In genomic region chr9:72207278-72207677, GRCh38 we compare ENCODE assay signal across 16 cellular contexts. TPM values are rescaled to one million over a fixed set of nuclear protein-coding genes. Genes with fewer than 3 reads are reported as not detected.
A peak's percentile ranks its signal among the peaks of the same experiment; 100 is the strongest.
DNase-seq lines count a peak whose midpoint lies in the region; ATAC-seq and TF ChIP-seq lines count a peak whose summit lies in the region.
"Had no signal": no experiment of that assay in that cellular context is flagged by ENCODE, and none has a peak within 500 bp of the region (broad histone marks: within the 10 kb centered on the region; RNA-seq: fewer than 3 reads in every experiment).

No MANE protein-coding gene starts in this region.

- H3K36me3 Mint-ChIP-seq in activated B cell treated with CpG ODN at 0.5 μM for 24 hours (ENCODE audit: low read depth) (no peaks in the 10 kb centered on the region), T-cell (no peaks in the 10 kb centered on the region)
- H3K36me3 Mint-ChIP-seq: brain had no signal

- TF ChIP-seq CTCF in activated B cell treated with CpG ODN at 0.5 μM for 24 hours (IDR thresholded peaks at IDR 0.05) (no peak), RWPE1 (conservative IDR thresholded peaks at IDR 0.05; ENCODE audit: low read depth) (no peak), omental fat pad (IDR thresholded peaks at IDR 0.05) (no peak)

- H3K4me1 Mint-ChIP-seq in activated B cell treated with CpG ODN at 0.5 μM for 24 hours (peaks cover 2% of the 10 kb centered on the region), T-cell (no peaks in the 10 kb centered on the region)
- H3K4me1 Mint-ChIP-seq: brain, nephron had no signal

- H3K27me3 Mint-ChIP-seq in activated B cell treated with CpG ODN at 0.5 μM for 24 hours (peaks cover 5% of the 10 kb centered on the region), T-cell (peaks cover 5 to 15% of the 10 kb centered on the region in 2 donors)

- POLR2A ChIA-PET in activated B cell treated with CpG ODN at 0.5 μM for 24 hours (lab: Charles Lee) (no interaction called here), RWPE1 (lab: Yijun Ruan, JAX; ENCODE audit: low non-redundant PET) (no interaction called here), T-cell (lab: Charles Lee) (interaction anchor here in 1 of 2 donors (0.6 kb wide), 1 partner anchor 9 kb away, joined by 5 read pairs; no protein-coding TSS in a partner anchor)

- intact Hi-C loops in activated B cell treated with CpG ODN at 0.5 μM for 24 hours (cut with micrococcal nuclease): loop anchor here (5.0 kb wide), 1 partner anchor 50 kb away; no protein-coding TSS in a partner anchor

- H3K27ac Mint-ChIP-seq in activated B cell treated with CpG ODN at 0.5 μM for 24 hours (no peak overlapping the region), T-cell (no peak overlapping the region)
- H3K27ac Mint-ChIP-seq: activated CD8-positive, alpha-beta T cell treated with anti-CD3 and anti-CD28 coated beads for 36 hours; brain; nephron had no signal

- ATAC-seq in GM18861 (IDR thresholded peaks at IDR 0.05; ENCODE audit: unreplicated experiment) (peak; percentile 71), GM21515 (IDR thresholded peaks at IDR 0.05; ENCODE audit: unreplicated experiment) (peak; percentile 57), HG03097 (IDR thresholded peaks at IDR 0.05; ENCODE audit: low FRiP score, unreplicated experiment) (peak; percentile 77), activated B cell treated with CpG ODN at 0.5 μM for 24 hours (ENCODE audit: low read depth) (peak; percentile 28), omental fat pad (ENCODE audit: low FRiP score) (no peak), T-cell (replicated peaks in 1 of 4) (no peak)
- ATAC-seq: activated CD8-positive, alpha-beta T cell treated with anti-CD3 and anti-CD28 coated beads for 36 hours; Panc1 had no signal

- H3K27ac ChIP-seq in RWPE1: no peak overlapping the region

- H3K9me3 Mint-ChIP-seq in activated B cell treated with CpG ODN at 0.5 μM for 24 hours (no peaks in the 10 kb centered on the region), T-cell (no peaks in the 10 kb centered on the region)
- H3K9me3 Mint-ChIP-seq: activated CD8-positive, alpha-beta T cell treated with anti-CD3 and anti-CD28 coated beads for 36 hours; brain had no signal

- no peak overlapping the region for H3K4me3 Mint-ChIP-seq in activated B cell treated with CpG ODN at 0.5 μM for 24 hours
- H3K4me3 Mint-ChIP-seq in T-cell: no peak overlapping the region
- H3K4me3 Mint-ChIP-seq: activated CD8-positive, alpha-beta T cell treated with anti-CD3 and anti-CD28 coated beads for 36 hours; brain; nephron had no signal

- CTCF ChIA-PET in activated B cell treated with CpG ODN at 0.5 μM for 24 hours (lab: Charles Lee): interaction anchor here (1.3 kb wide), 1 partner anchor 65 kb away, joined by 3 read pairs; no protein-coding TSS in a partner anchor
- CTCF ChIA-PET in RWPE1 (lab: Yijun Ruan, JAX): no interaction called here
- CTCF ChIA-PET in T-cell (lab: Charles Lee): no interaction called here

- no peak for DNase-seq in activated B cell treated with CpG ODN at 0.5 μM for 24 hours
- DNase-seq in OCI-M1 (lab: John Stamatoyannopoulos, UW): no peak
- DNase-seq in RWPE1 (ENCODE audit: low spot score): no peak
- DNase-seq in omental fat pad (ENCODE audit: low spot score): no peak
- DNase-seq in T-cell: no peak
- DNase-seq: activated CD8-positive, alpha-beta T cell treated with anti-CD3 and anti-CD28 coated beads for 36 hours; activated gamma-delta T cell treated with Interleukin-2 at 50 U/mL for 16 hours; GDM1; Kasumi-1; T-helper 2 cell had no signal

RNA-seq across cellular contexts. Expression of gene GDA, which starts 58.0 kb away (rescaled TPM):
- total RNA-seq in activated B cell treated with CpG ODN at 0.5 μM for 24 hours (0.18 TPM in 1 of 2 replicates, not detected in the other), omental fat pad (not detected), T-cell (under 1 TPM in 2 of 5 donors, not detected in 3; 0.07 to 0.15 TPM)
- total RNA-seq: activated CD8-positive, alpha-beta T cell treated with anti-CD3 and anti-CD28 coated beads for 36 hours had no signal

Comparison
In these comparisons a context has a peak if more than half of its experiments do, and no peak if none do; other contexts are left out.
1. ATAC-seq: peak in GM18861 (single experiment), GM21515 (single experiment), HG03097 (single experiment) and activated B cell treated with CpG ODN at 0.5 μM for 24 hours (single experiment); none in omental fat pad (single experiment) and T-cell (0 of 4).